Comparison of ENCODE assay signal across 20 cellular contexts in genomic region chr4:3770323-3771166, GRCh38. TPM values are rescaled to one million over a fixed set of nuclear protein-coding genes. Genes with fewer than 3 reads are reported as not detected.
DNase-seq lines count a peak whose midpoint lies in the region; ATAC-seq and TF ChIP-seq lines count a peak whose summit lies in the region.
"Had no signal": no experiment of that assay in that cellular context is flagged by ENCODE, and none has a peak within 500 bp of the region (broad histone marks: within the 10 kb centered on the region; RNA-seq: fewer than 3 reads in every experiment).

No MANE protein-coding gene starts in this region.

- no peaks in the 10 kb centered on the region for H3K27me3 ChIP-seq in WERI-Rb-1 (ENCODE audit: insufficient read depth, low read depth, severe bottlenecking)
- H3K27me3 ChIP-seq in mesendoderm (ENCODE audit: insufficient read depth, low read length, poor library complexity) = no peaks in the 10 kb centered on the region

- POLR2A ChIA-PET in HEK293 (lab: Yijun Ruan, JAX) = no interaction called here

- H3K27ac ChIP-seq in HEK293 (ENCODE audit: extremely low read depth, low read depth, low read length) (no peak overlapping the region), WERI-Rb-1 (peak overlapping the region; percentile 32; the same call in 1 of the 2 replicates), mesendoderm (ENCODE audit: low read depth, low read length) (no peak overlapping the region)
- H3K27ac ChIP-seq: PC-9, RWPE1 had no signal

- H3K79me2 ChIP-seq in mesendoderm (ENCODE audit: control insufficient read depth, insufficient read depth, low read length) = no peaks in the 10 kb centered on the region

- H3K56ac ChIP-seq in mesendoderm (ENCODE audit: low read length) = peak overlapping the region; percentile 78

- no peak overlapping the region for H3K18ac ChIP-seq in mesendoderm (ENCODE audit: low read length)

- H3K9me3 ChIP-seq in HEK293 (ENCODE audit: control insufficient read depth, insufficient read depth, low read depth, low read length) (no peaks in the 10 kb centered on the region), WERI-Rb-1 (ENCODE audit: severe bottlenecking) (no peaks in the 10 kb centered on the region)

- no peak overlapping the region for H4K8ac ChIP-seq in mesendoderm (ENCODE audit: low read depth, low read length)

- H4K5ac ChIP-seq in mesendoderm (ENCODE audit: low read length) = no peak overlapping the region

- TF ChIP-seq CTCF in HEK293 (tag by site-specific recombination; IDR thresholded peaks at IDR 0.05) (no peak), WERI-Rb-1 (IDR thresholded peaks at IDR 0.05; ENCODE audit: low read depth, low read length) (no peak), GM20000 (IDR thresholded peaks at IDR 0.05; ENCODE audit: extremely low read depth, missing control alignments) (no peak)

- no CpG with 5 or more reads among the region's 14 CpGs for WGBS in mesendoderm (ENCODE audit: extremely low coverage, insufficient coverage, low lambda C conversion rate)

- no peak overlapping the region for H3K23ac ChIP-seq in mesendoderm (ENCODE audit: low read length)

- no peak overlapping the region for H3K4me3 ChIP-seq in HEK293 (ENCODE audit: low read depth, low read length)
- H3K4me3 ChIP-seq in WERI-Rb-1 (ENCODE audit: low read depth, low read length) = no peak overlapping the region
- no peak overlapping the region for H3K4me3 ChIP-seq in mesendoderm (ENCODE audit: low read length)
- H3K4me3 ChIP-seq: PC-9 had no signal

- H3K36me3 ChIP-seq in HEK293 (ENCODE audit: control insufficient read depth in 2 of 2, insufficient read depth in 1 of 2, low read length in 2 of 2) = no peaks in the 10 kb centered on the region
- H3K36me3 ChIP-seq in WERI-Rb-1 = no peaks in the 10 kb centered on the region; the same call in 1 of the 2 replicates
- H3K36me3 ChIP-seq in mesendoderm (ENCODE audit: control insufficient read depth, insufficient read depth, low read length) = no peaks in the 10 kb centered on the region

- H3K4me1 ChIP-seq in HEK293 (ENCODE audit: control insufficient read depth, insufficient read depth, low read length) (no peaks in the 10 kb centered on the region), mesendoderm (ENCODE audit: control insufficient read depth, low read depth, low read length) (peaks cover 11% of the 10 kb centered on the region)

- H3K4ac ChIP-seq in mesendoderm (ENCODE audit: low read depth, low read length) = no peak overlapping the region

- H3K9ac ChIP-seq in mesendoderm (ENCODE audit: low read length) = no peak overlapping the region

- no peak for ATAC-seq in GM18867 (IDR thresholded peaks at IDR 0.05; ENCODE audit: unreplicated experiment)
- ATAC-seq in HG03432 (IDR thresholded peaks at IDR 0.05; ENCODE audit: unreplicated experiment) = no peak
- ATAC-seq: CD8-positive, alpha-beta T cell had no signal

- peak overlapping the region; percentile 55 for H2BK5ac ChIP-seq in mesendoderm (ENCODE audit: low read length)

- CTCF ChIA-PET in HEK293 (lab: Yijun Ruan, JAX) = no interaction called here

- no peak overlapping the region for H2AK5ac ChIP-seq in mesendoderm (ENCODE audit: low read length)

- no peak overlapping the region for H2BK15ac ChIP-seq in mesendoderm (replicated peaks; ENCODE audit: low read depth)

- no peak overlapping the region for H2BK120ac ChIP-seq in mesendoderm (ENCODE audit: low read depth, low read length)

- no peak overlapping the region for H3K4me2 ChIP-seq in mesendoderm (ENCODE audit: low read length)
- H3K4me2 ChIP-seq: PC-9 had no signal

- DNase-seq in NCI-H510A treated with DMSO at 0.1 percent for 48 hours (lab: John Stamatoyannopoulos, UW) = peak; percentile 40
- DNase-seq in NCI-H510A (lab: John Stamatoyannopoulos, UW) = no peak
- peak; percentile 82 for DNase-seq in WERI-Rb-1
- peak; percentile 70 for DNase-seq in mesendoderm
- DNase-seq in GM20000 (ENCODE audit: low spot score) = no peak
- DNase-seq: 8988T; CD8-positive, alpha-beta T cell; DMS53; H9; Karpas-422; NCI-H1048; NCI-H1436; NCI-H1930; NCI-H446; PC-9; SIG-M5 had no signal

- H3K79me1 ChIP-seq in mesendoderm (ENCODE audit: low read length) = peaks cover 1% of the 10 kb centered on the region

TF ChIP-seq in HEK293, 187 proteins besides CTCF, POLR2A, EP300 and RAD21:
- TF ChIP-seq HOXC10 (CRISPR knock-in tag; IDR thresholded peaks at IDR 0.05) (no peak), ZNF768 (tag by site-specific recombination; IDR thresholded peaks at IDR 0.05) (peak; percentile 59; the same call in 1 of the 2 replicates), GLIS1 (tag by site-specific recombination; IDR thresholded peaks at IDR 0.05) (peak; percentile 99), ZIC2 (tag by site-specific recombination; IDR thresholded peaks at IDR 0.05) (peak; percentile 94), GLIS2 (tag by site-specific recombination; IDR thresholded peaks at IDR 0.05) (peak; percentile 60)
TF ChIP-seq in HEK293: peak in this region for 4.

RNA-seq across cellular contexts. Expression of gene ADRA2C, which starts 4.4 kb away (rescaled TPM):
- polyA plus RNA-seq in mesendoderm (2013, experiment 1 of 2) = 10.8 TPM
- 10.5 TPM for polyA plus RNA-seq in mesendoderm (2013, experiment 2 of 2)

Comparison
In these comparisons a context has a peak if more than half of its experiments do, and no peak if none do; other contexts are left out.
1. DNase-seq: peak in NCI-H510A treated with DMSO at 0.1 percent for 48 hours (single experiment), WERI-Rb-1 (single experiment) and mesendoderm (single experiment); none in NCI-H510A (single experiment) and GM20000 (single experiment).